In genomic region chr7:100089458-100090201, GRCh38 we compare ENCODE assay signal across 8 cellular contexts. TPM values are rescaled to one million over a fixed set of nuclear protein-coding genes. Genes with fewer than 3 reads are reported as not detected.
DNase-seq lines count a peak whose midpoint lies in the region; ATAC-seq and TF ChIP-seq lines count a peak whose summit lies in the region.

No MANE protein-coding gene starts in this region.

- peak overlapping the region; percentile 95 for H3K9ac ChIP-seq in adipocyte (ENCODE audit: low read length)

- H3K36me3 ChIP-seq in adipocyte (ENCODE audit: control insufficient read depth, insufficient read depth, low read length, severe bottlenecking), result peaks cover 44% of the 10 kb centered on the region
- peaks cover 0 to 44% of the 10 kb centered on the region in 2 donors for H3K36me3 ChIP-seq in left lung
- H3K36me3 ChIP-seq in transverse colon, result peaks cover 0 to 16% (median 6%) of the 10 kb centered on the region in 4 donors

- DNase-seq in activated T-cell treated with anti-CD3 and anti-CD28 coated beads, Interleukin-2, amount 50 U/mL, for 24 hours, result no peak
- DNase-seq in activated T-cell treated with anti-CD3 and anti-CD28 coated beads for 4 hours (no peak), adipocyte (ENCODE audit: low read depth) (peak; percentile 43), left lung (no peak), transverse colon (no peak)

- H3K27ac ChIP-seq in left lung (peak overlapping the region; percentile 72 to 83), transverse colon (peak overlapping the region; percentile 89 to 93 (median 92))

- H3K27ac Mint-ChIP-seq in activated T-cell treated with anti-CD3 and anti-CD28 coated beads, Interleukin-2, amount 50 U/mL, for 24 hours, result peak overlapping the region; percentile 97

- intact Hi-C loops in left lung (cut with DNase I), result no loop called here
- intact Hi-C loops in transverse colon (cut with DNase I; ENCODE audit: low total_unique reads), result loop anchor here (5.0 kb wide), 1 partner anchor 38 kb away; the partner anchor contains the start of gene MBLAC1

- H3K27me3 ChIP-seq in adipocyte (replicated peaks; ENCODE audit: control insufficient read depth, insufficient read depth, low read length), result no peaks in the 10 kb centered on the region
- H3K27me3 ChIP-seq in left lung, result no peaks in the 10 kb centered on the region
- H3K27me3 ChIP-seq in transverse colon, result no peaks in the 10 kb centered on the region

- no peak for TF ChIP-seq POLR2A in transverse colon (IDR thresholded peaks at IDR 0.05)

- H3K36me3 Mint-ChIP-seq in activated T-cell treated with anti-CD3 and anti-CD28 coated beads, Interleukin-2, amount 50 U/mL, for 24 hours (ENCODE audit: low read depth), result peaks cover 61% of the 10 kb centered on the region

- no peaks in the 10 kb centered on the region for H3K9me3 Mint-ChIP-seq in activated T-cell treated with anti-CD3 and anti-CD28 coated beads, Interleukin-2, amount 50 U/mL, for 24 hours

- no peak for TF ChIP-seq CTCF in left lung (IDR thresholded peaks at IDR 0.05)
- no peak for TF ChIP-seq CTCF in transverse colon (IDR thresholded peaks at IDR 0.05)

- H3K4me1 ChIP-seq in adipocyte (ENCODE audit: control insufficient read depth, insufficient read depth, low read length), result peaks cover 42% of the 10 kb centered on the region
- peaks cover 0 to 32% of the 10 kb centered on the region in 2 donors for H3K4me1 ChIP-seq in left lung
- H3K4me1 ChIP-seq in transverse colon, result peaks cover 13 to 21% (median 19%) of the 10 kb centered on the region in 4 donors

- ATAC-seq in left lung (no peak), HG02981 (IDR thresholded peaks at IDR 0.05; ENCODE audit: unreplicated experiment) (no peak), HG02642 (IDR thresholded peaks at IDR 0.05; ENCODE audit: poor library complexity, unreplicated experiment) (no peak), HG03159 (IDR thresholded peaks at IDR 0.05; ENCODE audit: unreplicated experiment) (no peak)

- WGBS in transverse colon (ENCODE audit: low coverage in 1 of 2), 2 donors, result 20 to 25% methylated on average over 3 to 7 of the region's 7 CpGs

- peaks cover 55% of the 10 kb centered on the region for H3K4me1 Mint-ChIP-seq in activated T-cell treated with anti-CD3 and anti-CD28 coated beads, Interleukin-2, amount 50 U/mL, for 24 hours (ENCODE audit: low read depth)

- in situ Hi-C loops in transverse colon (cut with MboI; ENCODE audit: low pct_ligation_motif_present in 1 of 4, low pct_unique_long_range_greater_than_20kb in 1 of 4, low sequenced_read_pairs in 3 of 4), result no loop called here

- no peaks in the 10 kb centered on the region for H3K27me3 Mint-ChIP-seq in activated T-cell treated with anti-CD3 and anti-CD28 coated beads, Interleukin-2, amount 50 U/mL, for 24 hours

- H3K9me3 ChIP-seq in adipocyte (ENCODE audit: control insufficient read depth, low read length) (no peaks in the 10 kb centered on the region), left lung (no peaks in the 10 kb centered on the region), transverse colon (no peaks in the 10 kb centered on the region)

- H3K4me3 ChIP-seq in adipocyte (ENCODE audit: low read length), result peak overlapping the region; percentile 94
- H3K4me3 ChIP-seq in left lung, result peak overlapping the region; percentile 88 to 90
- H3K4me3 ChIP-seq in transverse colon, result peak overlapping the region; percentile 66 to 90 (median 78)

- TF ChIP-seq EP300 in transverse colon (IDR thresholded peaks at IDR 0.05; ENCODE audit: low read depth), result no peak

- H3K4me3 Mint-ChIP-seq in activated T-cell treated with anti-CD3 and anti-CD28 coated beads, Interleukin-2, amount 50 U/mL, for 24 hours, result peak overlapping the region; percentile 96

RNA-seq across cellular contexts. Expression of gene COPS6, which starts 0.9 kb away (rescaled TPM):
- 10 to 100 TPM; 74.2 to 89.5 TPM for total RNA-seq in left lung
- 10 to 100 TPM; 18.3 to 61.3 (median 44.5) TPM for total RNA-seq in transverse colon

RNA-seq across cellular contexts. Expression of gene ZNF3, which starts 8.1 kb away (rescaled TPM):
- total RNA-seq in left lung (10 to 100 TPM; 22.5 to 24.9 TPM), transverse colon (10 to 100 TPM; 37.4 to 42.7 (median 41.0) TPM)

RNA-seq across cellular contexts. Expression of gene MCM7, which starts 11.6 kb away (rescaled TPM):
- total RNA-seq in left lung (10 to 100 TPM; 53.7 to 89.3 TPM), transverse colon (10 to 100 TPM; 30.3 to 72.6 (median 38.7) TPM)

RNA-seq across cellular contexts. Expression of gene AP4M1, which starts 11.8 kb away (rescaled TPM):
- total RNA-seq in left lung (10 to 100 TPM; 16.7 to 18.2 TPM), transverse colon (10 to 100 TPM; 16.5 to 86.0 (median 54.9) TPM)

RNA-seq across cellular contexts. Expression of gene TAF6, which starts 29.5 kb away (rescaled TPM):
- 10 to 100 TPM; 43.5 to 45.3 TPM for total RNA-seq in left lung
- 100 to 1,000 TPM in 1 of 4 donors, 10 to 100 TPM in 3; 18.0 to 581 (median 43.9) TPM for total RNA-seq in transverse colon
